In the genomic region with DNA sequence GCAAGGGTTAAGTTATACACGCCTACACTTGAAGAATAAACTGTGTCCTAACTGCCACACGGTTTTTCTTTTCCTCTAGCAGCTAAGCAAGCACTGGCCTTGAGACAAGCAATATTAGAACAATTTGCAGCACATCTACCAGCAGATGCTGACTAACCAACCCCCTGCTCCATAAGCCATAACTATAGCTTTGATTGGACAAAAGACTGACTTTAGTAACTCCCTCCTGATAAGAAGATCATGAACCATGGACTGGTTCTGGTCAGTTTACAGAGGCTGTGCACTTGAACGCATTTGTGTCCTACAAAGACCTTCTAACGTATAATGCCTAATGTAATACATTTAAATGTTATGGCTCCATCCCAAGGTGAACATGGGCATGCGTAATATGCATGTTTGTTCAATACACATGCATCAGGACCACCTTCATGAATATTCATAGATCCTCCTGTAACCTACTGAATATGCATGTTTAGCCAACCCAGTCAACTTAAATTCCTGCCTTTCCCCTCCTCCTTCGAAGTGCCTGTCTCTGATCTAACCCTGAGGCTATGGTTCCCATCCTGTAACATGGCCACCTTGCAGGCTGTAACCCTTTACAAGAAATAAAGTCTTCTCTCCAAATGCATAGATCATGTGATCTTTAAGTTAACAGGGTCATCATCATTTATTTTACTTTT, we compare ENCODE assay signal across 1 cellular context.
A peak's percentile ranks its signal among the peaks of the same experiment; 100 is the strongest.
TF ChIP-seq lines count a peak whose summit lies in the region.

No MANE protein-coding gene starts in this region.

TF ChIP-seq in K562, 482 proteins besides CTCF, POLR2A, EP300 and RAD21 (continued from another document):
- TF ChIP-seq, protein P1, sequence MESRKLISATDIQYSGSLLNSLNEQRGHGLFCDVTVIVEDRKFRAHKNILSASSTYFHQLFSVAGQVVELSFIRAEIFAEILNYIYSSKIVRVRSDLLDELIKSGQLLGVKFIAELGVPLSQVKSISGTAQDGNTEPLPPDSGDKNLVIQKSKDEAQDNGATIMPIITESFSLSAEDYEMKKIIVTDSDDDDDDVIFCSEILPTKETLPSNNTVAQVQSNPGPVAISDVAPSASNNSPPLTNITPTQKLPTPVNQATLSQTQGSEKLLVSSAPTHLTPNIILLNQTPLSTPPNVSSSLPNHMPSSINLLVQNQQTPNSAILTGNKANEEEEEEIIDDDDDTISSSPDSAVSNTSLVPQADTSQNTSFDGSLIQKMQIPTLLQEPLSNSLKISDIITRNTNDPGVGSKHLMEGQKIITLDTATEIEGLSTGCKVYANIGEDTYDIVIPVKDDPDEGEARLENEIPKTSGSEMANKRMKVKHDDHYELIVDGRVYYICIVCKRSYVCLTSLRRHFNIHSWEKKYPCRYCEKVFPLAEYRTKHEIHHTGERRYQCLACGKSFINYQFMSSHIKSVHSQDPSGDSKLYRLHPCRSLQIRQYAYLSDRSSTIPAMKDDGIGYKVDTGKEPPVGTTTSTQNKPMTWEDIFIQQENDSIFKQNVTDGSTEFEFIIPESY (CRISPR knock-in tag; IDR thresholded peaks at IDR 0.05), result no peak
- TF ChIP-seq ZNF217 (CRISPR knock-in tag; IDR thresholded peaks at IDR 0.05) (no peak), ZNF384 (IDR thresholded peaks at IDR 0.05; ENCODE audit: low read depth, low read length) (no peak), ZNF408 (CRISPR knock-in tag; IDR thresholded peaks at IDR 0.05; ENCODE audit: low read depth) (no peak), PCBP2 (IDR thresholded peaks at IDR 0.05; ENCODE audit: low read depth, low read length, poor library complexity, severe bottlenecking) (no peak), ATF1 (CRISPR knock-in tag; IDR thresholded peaks at IDR 0.05) (no peak), ATF1 (tag; IDR thresholded peaks at IDR 0.05) (0 out of 2 replicates have a peak, but pooled peaks have one; percentile 17)
- TF ChIP-seq, protein P2, sequence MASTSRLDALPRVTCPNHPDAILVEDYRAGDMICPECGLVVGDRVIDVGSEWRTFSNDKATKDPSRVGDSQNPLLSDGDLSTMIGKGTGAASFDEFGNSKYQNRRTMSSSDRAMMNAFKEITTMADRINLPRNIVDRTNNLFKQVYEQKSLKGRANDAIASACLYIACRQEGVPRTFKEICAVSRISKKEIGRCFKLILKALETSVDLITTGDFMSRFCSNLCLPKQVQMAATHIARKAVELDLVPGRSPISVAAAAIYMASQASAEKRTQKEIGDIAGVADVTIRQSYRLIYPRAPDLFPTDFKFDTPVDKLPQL (IDR thresholded peaks at IDR 0.05; ENCODE audit: extremely low read depth, insufficient read length), result peak; percentile 51
TF ChIP-seq in K562: peak in this region for 5.
